In the genomic region with DNA sequence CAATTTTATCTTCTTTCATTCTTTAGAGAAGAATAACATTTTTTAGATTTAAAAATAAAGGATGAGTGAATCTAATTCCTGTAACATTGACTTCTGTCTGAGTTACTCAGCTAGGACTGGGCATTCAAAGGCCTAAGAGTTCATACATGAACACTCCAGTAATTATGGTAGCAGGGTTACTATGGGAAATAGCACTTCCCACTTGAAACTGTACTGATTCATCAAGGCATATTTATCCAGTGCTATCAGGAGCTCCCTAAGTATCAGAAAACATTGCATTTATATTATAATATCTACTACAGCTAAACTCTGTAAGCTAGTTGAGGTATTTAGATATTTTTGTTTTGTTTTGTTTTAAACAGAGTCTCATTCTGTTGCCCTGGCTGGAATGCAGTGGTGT, we compare ENCODE assay signal across 21 cellular contexts.
"Had no signal": no experiment of that assay in that cellular context is flagged by ENCODE, and none has a peak within 500 bp of the region (broad histone marks: within the 10 kb centered on the region; RNA-seq: fewer than 3 reads in every experiment).

No MANE protein-coding gene starts in this region.

- H3K4me1 ChIP-seq: esophagus squamous epithelium, gastroesophageal sphincter, psoas muscle, right lobe of liver, spleen, tibial nerve, upper lobe of right lung had no signal

- H3K4me1 Mint-ChIP-seq: naive B cell; nephron; stimulated activated memory B cell treated with anti-CD40 and anti-IgM and Interleukin-4, amounts not matched to agents 10 μg/mL and 1 μg/mL and 100 μg/mL, for 72 hours had no signal

- H3K27me3 ChIP-seq: esophagus squamous epithelium, gastroesophageal sphincter, right lobe of liver, spleen, tibial nerve, upper lobe of right lung had no signal

- H3K27ac Mint-ChIP-seq: dendritic cell treated with granulocyte-macrophage colony-stimulating factor and Interleukin-4, amounts not matched to agents 40 ng/mL and 50 ng/mL, for 4 days; nephron; stimulated activated memory B cell treated with anti-CD40 and anti-IgM and Interleukin-4, amounts not matched to agents 10 μg/mL and 1 μg/mL and 100 μg/mL, for 72 hours; stimulated activated naive CD8-positive, alpha-beta T cell treated with anti-CD3 and anti-CD28 coated beads, Interleukin-15, Interleukin-2, amounts not matched to agents 100 ng/mL and 50 ng/mL, for 24 hours had no signal

- H3K27ac ChIP-seq: esophagus squamous epithelium, gastroesophageal sphincter, psoas muscle, right lobe of liver, spleen, tibial nerve, upper lobe of right lung had no signal

- H3K4me3 ChIP-seq: esophagus squamous epithelium, gastroesophageal sphincter, psoas muscle, right lobe of liver, spleen, tibial nerve, upper lobe of right lung had no signal

- H3K9me3 Mint-ChIP-seq: dendritic cell treated with granulocyte-macrophage colony-stimulating factor and Interleukin-4, amounts not matched to agents 40 ng/mL and 50 ng/mL, for 4 days; naive B cell; nephron; stimulated activated memory B cell treated with anti-CD40 and anti-IgM and Interleukin-4, amounts not matched to agents 10 μg/mL and 1 μg/mL and 100 μg/mL, for 72 hours; stimulated activated naive CD8-positive, alpha-beta T cell treated with anti-CD3 and anti-CD28 coated beads, Interleukin-15, Interleukin-2, amounts not matched to agents 100 ng/mL and 50 ng/mL, for 24 hours had no signal

- DNase-seq: esophagus squamous epithelium; foreskin fibroblast; glutamatergic neuron; kidney; left colon; mesendoderm; naive B cell; psoas muscle; retina; right lobe of liver; spleen; stimulated activated CD4-positive, alpha-beta T cell treated with anti-CD3 and anti-CD28 coated beads, Interleukin-15, amount 100 ng/mL, for 24 hours; stimulated activated CD4-positive, alpha-beta T cell treated with anti-CD3 and anti-CD28 coated beads, Interleukin-1b, Interleukin-23, amount 100 ng/mL, for 48 hours; stimulated activated CD4-positive, alpha-beta T cell treated with anti-CD3 and anti-CD28 coated beads, Interleukin-4, amount 100 ng/mL, for 24 hours; upper lobe of right lung had no signal

- H3K4me3 Mint-ChIP-seq: dendritic cell treated with granulocyte-macrophage colony-stimulating factor and Interleukin-4, amounts not matched to agents 40 ng/mL and 50 ng/mL, for 4 days; naive B cell; nephron; stimulated activated memory B cell treated with anti-CD40 and anti-IgM and Interleukin-4, amounts not matched to agents 10 μg/mL and 1 μg/mL and 100 μg/mL, for 72 hours; stimulated activated naive CD8-positive, alpha-beta T cell treated with anti-CD3 and anti-CD28 coated beads, Interleukin-15, Interleukin-2, amounts not matched to agents 100 ng/mL and 50 ng/mL, for 24 hours had no signal

- H3K27me3 Mint-ChIP-seq: dendritic cell treated with granulocyte-macrophage colony-stimulating factor and Interleukin-4, amounts not matched to agents 40 ng/mL and 50 ng/mL, for 4 days; naive B cell; stimulated activated memory B cell treated with anti-CD40 and anti-IgM and Interleukin-4, amounts not matched to agents 10 μg/mL and 1 μg/mL and 100 μg/mL, for 72 hours; stimulated activated naive CD8-positive, alpha-beta T cell treated with anti-CD3 and anti-CD28 coated beads, Interleukin-15, Interleukin-2, amounts not matched to agents 100 ng/mL and 50 ng/mL, for 24 hours had no signal

- H3K9me3 ChIP-seq: esophagus squamous epithelium, gastroesophageal sphincter, psoas muscle, right lobe of liver, spleen, tibial nerve, upper lobe of right lung had no signal
